Comparison of ENCODE assay signal across 26 cellular contexts in the genomic region with DNA sequence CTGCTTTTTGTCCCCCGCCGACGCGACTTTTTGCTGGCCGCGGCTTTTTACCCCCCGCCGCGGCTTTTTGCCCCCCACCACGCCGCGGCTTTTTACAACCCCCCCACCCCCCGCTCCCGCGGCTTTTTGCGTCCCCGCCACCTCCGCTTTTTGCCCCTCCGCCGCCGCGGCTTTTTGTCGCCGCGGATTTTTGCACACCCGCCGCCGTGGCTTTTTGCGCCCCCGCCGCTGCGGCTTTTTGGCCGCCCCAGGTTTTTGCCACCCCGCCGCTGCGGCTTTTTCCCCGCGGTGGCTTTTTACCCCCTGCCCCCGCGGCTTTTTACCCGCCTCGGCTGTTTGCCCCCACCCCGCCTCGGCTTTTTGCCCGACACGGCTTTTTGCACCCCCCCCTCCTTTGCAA.
"Had no signal": no experiment of that assay in that cellular context is flagged by ENCODE, and none has a peak within 500 bp of the region (broad histone marks: within the 10 kb centered on the region; RNA-seq: fewer than 3 reads in every experiment).

No MANE protein-coding gene starts in this region.

- H3K4me3 ChIP-seq: lung, pancreas, skin epidermis, stomach, testis, thyroid gland, transverse colon, upper lobe of left lung had no signal

- ATAC-seq: left cardiac atrium; left lobe of liver; naive thymus-derived CD8-positive, alpha-beta T cell; pancreas; sciatic nerve; stimulated activated naive B cell treated with anti-CD40 and anti-IgM and Interleukin-4, amounts not matched to agents 10 μg/mL and 1 μg/mL and 100 μg/mL, for 72 hours; stimulated activated naive CD8-positive, alpha-beta T cell treated with anti-CD3 and anti-CD28 coated beads, Interleukin-15, Interleukin-2, amounts not matched to agents 100 U/mL and 50 U/mL, for 24 hours had no signal

- H3K27me3 Mint-ChIP-seq: progenitor cell of endocrine pancreas had no signal

- H3K36me3 Mint-ChIP-seq: memory B cell; naive thymus-derived CD8-positive, alpha-beta T cell; stimulated activated naive B cell treated with anti-CD40 and anti-IgM and Interleukin-4, amounts not matched to agents 10 μg/mL and 1 μg/mL and 100 μg/mL, for 72 hours had no signal

- H3K4me1 ChIP-seq: pancreas, right atrium auricular region, stomach, testis, thyroid gland, transverse colon, upper lobe of left lung had no signal

- H3K36me3 ChIP-seq: pancreas, right atrium auricular region, stomach, thyroid gland, transverse colon, upper lobe of left lung had no signal

- H3K4me1 Mint-ChIP-seq: memory B cell; nephron; neural crest cell; stimulated activated naive B cell treated with anti-CD40 and anti-IgM and Interleukin-4, amounts not matched to agents 10 μg/mL and 1 μg/mL and 100 μg/mL, for 72 hours had no signal

- H3K4me3 Mint-ChIP-seq: memory B cell; nephron; neural crest cell; stimulated activated naive B cell treated with anti-CD40 and anti-IgM and Interleukin-4, amounts not matched to agents 10 μg/mL and 1 μg/mL and 100 μg/mL, for 72 hours had no signal

- DNase-seq: hippocampal formation; kidney glomerular epithelial cell; left cardiac atrium; naive thymus-derived CD8-positive, alpha-beta T cell; nucleus accumbens; stimulated activated CD4-positive, alpha-beta T cell treated with anti-CD3 and anti-CD28 coated beads, Interleukin-12 subunit alpha, Interleukin-12 subunit beta, amount 100 ng/mL, for 4 hours; stimulated activated CD4-positive, alpha-beta T cell treated with anti-CD3 and anti-CD28 coated beads, Interleukin-15, amount 100 ng/mL, for 24 hours; stimulated activated CD4-positive, alpha-beta T cell treated with anti-CD3 and anti-CD28 coated beads, Interleukin-2, amount 100 ng/mL, for 24 hours; stimulated activated CD4-positive, alpha-beta T cell treated with anti-CD3 and anti-CD28 coated beads, Interleukin-4, amount 100 ng/mL, for 1 hour; stimulated activated naive B cell treated with anti-CD40 and anti-IgM and Interleukin-4, amounts not matched to agents 10 μg/mL and 1 μg/mL and 100 μg/mL, for 72 hours; stimulated activated naive CD8-positive, alpha-beta T cell treated with anti-CD3 and anti-CD28 coated beads, Interleukin-15, Interleukin-2, amounts not matched to agents 100 U/mL and 50 U/mL, for 24 hours; stomach; testis; thyroid gland; transverse colon had no signal

- H3K27ac Mint-ChIP-seq: memory B cell; naive thymus-derived CD8-positive, alpha-beta T cell; nephron; progenitor cell of endocrine pancreas; stimulated activated naive B cell treated with anti-CD40 and anti-IgM and Interleukin-4, amounts not matched to agents 10 μg/mL and 1 μg/mL and 100 μg/mL, for 72 hours had no signal

- H3K9me3 ChIP-seq: pancreas, right atrium auricular region, testis, thyroid gland, transverse colon, upper lobe of left lung had no signal

- H3K27me3 ChIP-seq: pancreas, right atrium auricular region, testis, thyroid gland had no signal

- H3K27ac ChIP-seq: pancreas, right atrium auricular region, skin epidermis, stomach, testis, thyroid gland, transverse colon, upper lobe of left lung had no signal
